15 cellular contexts compared by ENCODE assay signal in genomic region chr21:45322960-45323461, GRCh38. TPM values are rescaled to one million over a fixed set of nuclear protein-coding genes. Genes with fewer than 3 reads are reported as not detected.
DNase-seq lines count a peak whose midpoint lies in the region; ATAC-seq, FAIRE-seq and TF ChIP-seq lines count a peak whose summit lies in the region.
"Had no signal": no experiment of that assay in that cellular context is flagged by ENCODE, and none has a peak within 500 bp of the region (broad histone marks: within the 10 kb centered on the region; RNA-seq: fewer than 3 reads in every experiment).

No MANE protein-coding gene starts in this region.

- no peaks in the 10 kb centered on the region for H3K79me2 ChIP-seq in neural progenitor cell (ENCODE audit: low read depth)

- H3K36me3 ChIP-seq in IMR-90 (ENCODE audit: control insufficient read depth, insufficient read depth, low read length) (no peaks in the 10 kb centered on the region), endodermal cell (ENCODE audit: control insufficient read depth, insufficient read depth, low read length) (no peaks in the 10 kb centered on the region), neural progenitor cell (no peaks in the 10 kb centered on the region)

- TF ChIP-seq CTCF in IMR-90 (conservative IDR thresholded peaks at IDR 0.05; ENCODE audit: low read depth, low read length) = no peak
- no peak for TF ChIP-seq CTCF in endodermal cell (conservative IDR thresholded peaks at IDR 0.05)
- no peak for TF ChIP-seq CTCF in neural progenitor cell (IDR thresholded peaks at IDR 0.05)
- TF ChIP-seq CTCF in Calu3 (IDR thresholded peaks at IDR 0.05; ENCODE audit: unreplicated experiment) = no peak

- peak overlapping the region; percentile 62; the same call in 1 of the 2 replicates for H2BK120ac ChIP-seq in IMR-90 (ENCODE audit: low read depth, low read length)

- POLR2A ChIA-PET in IMR-90 (lab: Charles Lee; ENCODE audit: unreplicated experiment) = no interaction called here

- no peak overlapping the region for H3K14ac ChIP-seq in IMR-90 (replicated peaks; ENCODE audit: low read depth, low read length)

- no TSS peak for BruUV-seq in IMR-90 (replicated peaks; lab: Mats Ljungman, UMichigan)
- BruUV-seq in Calu3 (replicated peaks; lab: Mats Ljungman, UMichigan) = no TSS peak

- no peak overlapping the region for H3K27ac ChIP-seq in IMR-90 (ENCODE audit: insufficient read depth, low read length)
- no peak overlapping the region for H3K27ac ChIP-seq in endodermal cell (ENCODE audit: low read depth, low read length)
- H3K27ac ChIP-seq in neural progenitor cell = no peak overlapping the region
- H3K27ac ChIP-seq: C4-2B had no signal

- H3K4me1 Mint-ChIP-seq in endodermal cell (peaks cover 15% of the 10 kb centered on the region), neural progenitor cell (peaks cover 12% of the 10 kb centered on the region), Calu3 (ENCODE audit: low read depth, unreplicated experiment) (peaks cover 17% of the 10 kb centered on the region)

- no peak for TF ChIP-seq RAD21 in IMR-90 (IDR thresholded peaks at IDR 0.05; ENCODE audit: low read length)

- H4K91ac ChIP-seq in IMR-90 (ENCODE audit: insufficient read depth, low read depth, low read length) = peak overlapping the region; percentile 71; the same call in 1 of the 2 replicates

- H4K20me1 ChIP-seq in IMR-90 (ENCODE audit: insufficient read depth, low read length) (no peaks in the 10 kb centered on the region; the same call in 1 of the 2 replicates), neural progenitor cell (ENCODE audit: low read depth) (no peaks in the 10 kb centered on the region)

- H3K9ac ChIP-seq in IMR-90 (ENCODE audit: low read depth, low read length) (no peak overlapping the region), endodermal cell (ENCODE audit: extremely low read depth, low read length, poor library complexity, severe bottlenecking) (no peak overlapping the region), neural progenitor cell (no peak overlapping the region)

- H3K9me1 ChIP-seq in IMR-90 (ENCODE audit: insufficient read depth, low read length) = peaks cover 14% of the 10 kb centered on the region

- H3K27ac Mint-ChIP-seq in endodermal cell = no peak overlapping the region
- no peak overlapping the region for H3K27ac Mint-ChIP-seq in neural progenitor cell
- H3K27ac Mint-ChIP-seq in Calu3 (ENCODE audit: unreplicated experiment) = no peak overlapping the region

- H4K8ac ChIP-seq in IMR-90 (ENCODE audit: low read depth in 2 of 2, low read length in 2 of 2) = no peak overlapping the region; a peak in 1 of 4 replicates

- intact Hi-C loops in IMR-90 (cut with micrococcal nuclease) = no loop called here
- intact Hi-C loops in Calu3 (cut with micrococcal nuclease; ENCODE audit: unreplicated experiment) = no loop called here

- H3K9me3 Mint-ChIP-seq in endodermal cell = peaks cover 2% of the 10 kb centered on the region
- no peaks in the 10 kb centered on the region for H3K9me3 Mint-ChIP-seq in neural progenitor cell
- H3K9me3 Mint-ChIP-seq in Calu3 (ENCODE audit: low read depth, unreplicated experiment) = no peaks in the 10 kb centered on the region
- H3K9me3 Mint-ChIP-seq: stimulated activated naive CD8-positive, alpha-beta T cell treated with anti-CD3 and anti-CD28 coated beads, Interleukin-15, amount 100 ng/mL, for 72 hours had no signal

- H3K4me3 ChIP-seq in IMR-90 (ENCODE audit: insufficient read depth, low read depth, low read length) (no peak overlapping the region), endodermal cell (ENCODE audit: low read length) (no peak overlapping the region), neural progenitor cell (no peak overlapping the region)

- H3F3A ChIP-seq in neural progenitor cell (ENCODE audit: low read depth) = no peaks in the 10 kb centered on the region

- 78% methylated on average over 13 of the region's 22 CpGs; no CpG with 5 or more reads in 1 of the 2 experiments for WGBS in IMR-90 (ENCODE audit: extremely low coverage in 2 of 2, insufficient read length in 1 of 2), 2 experiments
- 85 to 91% methylated on average over 16 to 22 of the region's 22 CpGs for WGBS in endodermal cell (ENCODE audit: insufficient coverage in 1 of 2, insufficient read length in 1 of 2), 2 experiments

- no peak overlapping the region for H3K4me3 Mint-ChIP-seq in endodermal cell
- no peak overlapping the region for H3K4me3 Mint-ChIP-seq in neural progenitor cell
- no peak overlapping the region for H3K4me3 Mint-ChIP-seq in Calu3 (ENCODE audit: low read depth, unreplicated experiment)

- FAIRE-seq in GM12891 (lab: Jason Lieb, UNC) (no peak), RCC 7860 (lab: Jason Lieb, UNC) (no peak)
- FAIRE-seq: endothelial cell of umbilical vein, GM19239 had no signal

- ATAC-seq in IMR-90 (ENCODE audit: low read depth) (no peak), HG03280 (IDR thresholded peaks at IDR 0.05; ENCODE audit: unreplicated experiment) (no peak)
- ATAC-seq: stimulated activated naive CD8-positive, alpha-beta T cell treated with anti-CD3 and anti-CD28 coated beads, Interleukin-15, amount 100 ng/mL, for 72 hours had no signal

- H3K36me3 Mint-ChIP-seq in endodermal cell (ENCODE audit: low read depth) (no peaks in the 10 kb centered on the region), neural progenitor cell (no peaks in the 10 kb centered on the region), Calu3 (ENCODE audit: insufficient read depth, unreplicated experiment) (peaks cover 18% of the 10 kb centered on the region)

- no peak overlapping the region for H2BK20ac ChIP-seq in IMR-90 (ENCODE audit: low read depth, low read length)

- H2AK5ac ChIP-seq in IMR-90 (ENCODE audit: low read depth, low read length) = peak overlapping the region; percentile 47

- dilution Hi-C loops in IMR-90 (cut with HindIII; ENCODE audit: low sequenced_read_pairs, unreplicated experiment) = no loop called here

- no peak overlapping the region for H4K5ac ChIP-seq in IMR-90 (ENCODE audit: low read depth, low read length)

- H3K79me1 ChIP-seq in IMR-90 (ENCODE audit: low read depth in 1 of 2, low read length in 2 of 2) = peaks cover 0 to 7% of the 10 kb centered on the region in 2 experiments; a peak in 2 of 4 replicates

- no peak overlapping the region for H3K23ac ChIP-seq in IMR-90 (ENCODE audit: low read depth, low read length)

- H3K18ac ChIP-seq in IMR-90 (ENCODE audit: low read depth, low read length) = no peak overlapping the region

- TF ChIP-seq POLR2A in IMR-90 (IDR thresholded peaks at IDR 0.05; ENCODE audit: low read depth, low read length) = no peak
- TF ChIP-seq POLR2A in GM12891 (IDR thresholded peaks at IDR 0.05; ENCODE audit: low read depth, low read length) = no peak

- in situ Hi-C loops in IMR-90 (cut with MboI; ENCODE audit: low sequenced_read_pairs) = loop anchor here (10.0 kb wide), 1 partner anchor 62 kb away; no protein-coding TSS in a partner anchor

- H3K56ac ChIP-seq in IMR-90 (ENCODE audit: extremely low read depth, insufficient read depth, low read length) = no peak overlapping the region

- H3K4me2 ChIP-seq in IMR-90 (ENCODE audit: low read depth, low read length) = no peak overlapping the region
- peak overlapping the region; percentile 3 for H3K4me2 ChIP-seq in neural progenitor cell

- H3K4ac ChIP-seq in IMR-90 (ENCODE audit: low read depth, low read length) = peak overlapping the region; percentile 29; the same call in 1 of the 2 replicates

- no peak overlapping the region for H2BK15ac ChIP-seq in IMR-90 (ENCODE audit: low read depth, low read length)

- H2AFZ ChIP-seq in IMR-90 (replicated peaks; ENCODE audit: low read length, poor library complexity) (peak overlapping the region; percentile 52), neural progenitor cell (replicated peaks) (no peak overlapping the region)

- CTCF ChIA-PET in IMR-90 (lab: Yijun Ruan, JAX) (interaction anchor here (1.4 kb wide), 1 partner anchor 14 kb away, joined by 5 read pairs; no protein-coding TSS in a partner anchor), Calu3 (lab: Charles Lee) (interaction anchor here (0.7 to 1.0 kb wide), 2 partner anchors 11 to 34 kb away, joined by 3 to 5 read pairs; no protein-coding TSS in a partner anchor)

- H3K9me3 ChIP-seq in IMR-90 (ENCODE audit: control insufficient read depth, insufficient read depth, low read length) (no peaks in the 10 kb centered on the region), endodermal cell (ENCODE audit: control insufficient read depth, low read length) (no peaks in the 10 kb centered on the region), neural progenitor cell (ENCODE audit: low read depth) (no peaks in the 10 kb centered on the region)

- H2BK5ac ChIP-seq in IMR-90 (ENCODE audit: low read depth, low read length, poor library complexity, severe bottlenecking) = no peak overlapping the region

- DNase-seq in AG20443 (ENCODE audit: low spot score) = peak; percentile 78
- DNase-seq in IMR-90 = no peak
- peak; percentile 58 for DNase-seq in endodermal cell
- DNase-seq in neural progenitor cell (ENCODE audit: low spot score) = peak; percentile 15
- DNase-seq in GM12891 (ENCODE audit: insufficient read length, low spot score) = no peak
- no peak for DNase-seq in RCC 7860 (ENCODE audit: low spot score)
- no peak for DNase-seq in Calu3
- DNase-seq: NCI-H146; NCI-H748 treated with DMSO at 0.1 percent for 48 hours; stimulated activated CD4-positive, alpha-beta T cell treated with anti-CD3 and anti-CD28 coated beads, Interleukin-2, amount 100 ng/mL, for 24 hours; stimulated activated naive CD8-positive, alpha-beta T cell treated with anti-CD3 and anti-CD28 coated beads, Interleukin-15, amount 100 ng/mL, for 72 hours had no signal

- no peaks in the 10 kb centered on the region for H3K27me3 Mint-ChIP-seq in endodermal cell (ENCODE audit: insufficient read depth)
- H3K27me3 Mint-ChIP-seq in neural progenitor cell (ENCODE audit: insufficient read depth, low read depth) = peaks cover 6% of the 10 kb centered on the region
- H3K27me3 Mint-ChIP-seq in Calu3 (ENCODE audit: unreplicated experiment) = no peaks in the 10 kb centered on the region
- H3K27me3 Mint-ChIP-seq: stimulated activated naive CD8-positive, alpha-beta T cell treated with anti-CD3 and anti-CD28 coated beads, Interleukin-15, amount 100 ng/mL, for 72 hours had no signal

- H3K27me3 ChIP-seq in IMR-90 (ENCODE audit: control insufficient read depth, insufficient read depth, low read length) (no peaks in the 10 kb centered on the region), endodermal cell (ENCODE audit: control insufficient read depth, insufficient read depth, low read length, poor library complexity, severe bottlenecking) (no peaks in the 10 kb centered on the region), neural progenitor cell (no peaks in the 10 kb centered on the region)

- no peak overlapping the region for H2AK9ac ChIP-seq in IMR-90 (replicated peaks; ENCODE audit: low read depth, low read length, poor library complexity)

- H3K4me1 ChIP-seq in IMR-90 (ENCODE audit: control insufficient read depth, insufficient read depth, low read length) (peaks cover 45% of the 10 kb centered on the region), endodermal cell (ENCODE audit: control insufficient read depth, insufficient read depth, low read length) (peaks cover 10% of the 10 kb centered on the region), neural progenitor cell (peaks cover 14% of the 10 kb centered on the region)

RNA-seq across cellular contexts. Expression of gene POFUT2, which starts 35.3 kb away (rescaled TPM):
- 18.8 and 23.9 TPM in 2 replicates for total RNA-seq in IMR-90 (2012; rRNA removed)
- polyA plus RNA-seq in IMR-90 (2012; rRNA removed) = 58.5 and 59.3 TPM in 2 replicates
- polyA plus RNA-seq in IMR-90 (2012; cell fraction: cytosol; rRNA removed) = 46.5 and 53.6 TPM in 2 replicates
- polyA plus RNA-seq in IMR-90 (2012; cell fraction: nucleus; rRNA removed; ENCODE audit: low replicate concordance) = 236 and 251 TPM in 2 replicates
- 10 to 100 TPM; 49.0 to 73.3 TPM for total RNA-seq in endodermal cell
- polyA plus RNA-seq in endodermal cell (2013, experiment 1 of 2) = 55.1 TPM
- polyA plus RNA-seq in endodermal cell (2013, experiment 2 of 2) = 46.9 TPM
- 28.5 and 42.7 TPM in 2 replicates for total RNA-seq in neural progenitor cell (ENCODE audit: low replicate concordance)
- 8.8 TPM for polyA plus RNA-seq in GM12891 (2012; ENCODE audit: low read depth, missing spikeins)
- 31.4 and 32.9 TPM in 2 replicates for total RNA-seq in Calu3 (2022)

Comparison
In these comparisons a context has a peak if more than half of its experiments do, and no peak if none do; other contexts are left out.
1. DNase-seq: peak in AG20443 (single experiment), endodermal cell (single experiment) and neural progenitor cell (single experiment); none in IMR-90 (single experiment), GM12891 (single experiment), RCC 7860 (single experiment) and Calu3 (single experiment).